In the genomic region with DNA sequence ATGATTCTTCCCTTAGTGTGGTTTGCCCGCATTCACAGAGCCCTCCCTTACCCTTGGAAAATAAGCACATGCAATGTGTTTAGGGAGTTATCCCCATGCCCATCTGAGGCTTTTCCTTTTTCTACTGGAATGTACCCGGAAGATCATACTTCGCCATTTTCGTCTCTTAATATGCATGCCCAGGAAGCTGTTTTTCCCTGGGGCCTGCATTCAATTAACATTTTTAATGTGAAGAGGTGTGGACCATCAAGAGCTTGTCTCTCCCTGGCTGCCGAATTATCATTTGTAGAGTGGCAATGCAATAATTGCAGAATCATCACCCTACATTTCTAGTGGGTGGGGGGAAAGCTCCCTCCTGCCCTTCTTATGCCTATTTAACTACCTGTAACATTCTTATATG, we compare ENCODE assay signal across 2 cellular contexts.
TF ChIP-seq lines count a peak whose summit lies in the region.

No MANE protein-coding gene starts in this region.

TF ChIP-seq in GM23338, 12 proteins besides CTCF, POLR2A, EP300 and RAD21 (continues in another document):
- no peak for TF ChIP-seq STAT1 (IDR thresholded peaks at IDR 0.05; ENCODE audit: unreplicated experiment)
- TF ChIP-seq POLR2AphosphoS5 (IDR thresholded peaks at IDR 0.05; ENCODE audit: low read depth): no peak
- TF ChIP-seq, protein P1, sequence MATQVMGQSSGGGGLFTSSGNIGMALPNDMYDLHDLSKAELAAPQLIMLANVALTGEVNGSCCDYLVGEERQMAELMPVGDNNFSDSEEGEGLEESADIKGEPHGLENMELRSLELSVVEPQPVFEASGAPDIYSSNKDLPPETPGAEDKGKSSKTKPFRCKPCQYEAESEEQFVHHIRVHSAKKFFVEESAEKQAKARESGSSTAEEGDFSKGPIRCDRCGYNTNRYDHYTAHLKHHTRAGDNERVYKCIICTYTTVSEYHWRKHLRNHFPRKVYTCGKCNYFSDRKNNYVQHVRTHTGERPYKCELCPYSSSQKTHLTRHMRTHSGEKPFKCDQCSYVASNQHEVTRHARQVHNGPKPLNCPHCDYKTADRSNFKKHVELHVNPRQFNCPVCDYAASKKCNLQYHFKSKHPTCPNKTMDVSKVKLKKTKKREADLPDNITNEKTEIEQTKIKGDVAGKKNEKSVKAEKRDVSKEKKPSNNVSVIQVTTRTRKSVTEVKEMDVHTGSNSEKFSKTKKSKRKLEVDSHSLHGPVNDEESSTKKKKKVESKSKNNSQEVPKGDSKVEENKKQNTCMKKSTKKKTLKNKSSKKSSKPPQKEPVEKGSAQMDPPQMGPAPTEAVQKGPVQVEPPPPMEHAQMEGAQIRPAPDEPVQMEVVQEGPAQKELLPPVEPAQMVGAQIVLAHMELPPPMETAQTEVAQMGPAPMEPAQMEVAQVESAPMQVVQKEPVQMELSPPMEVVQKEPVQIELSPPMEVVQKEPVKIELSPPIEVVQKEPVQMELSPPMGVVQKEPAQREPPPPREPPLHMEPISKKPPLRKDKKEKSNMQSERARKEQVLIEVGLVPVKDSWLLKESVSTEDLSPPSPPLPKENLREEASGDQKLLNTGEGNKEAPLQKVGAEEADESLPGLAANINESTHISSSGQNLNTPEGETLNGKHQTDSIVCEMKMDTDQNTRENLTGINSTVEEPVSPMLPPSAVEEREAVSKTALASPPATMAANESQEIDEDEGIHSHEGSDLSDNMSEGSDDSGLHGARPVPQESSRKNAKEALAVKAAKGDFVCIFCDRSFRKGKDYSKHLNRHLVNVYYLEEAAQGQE (IDR thresholded peaks at IDR 0.05; ENCODE audit: unreplicated experiment): no peak
- TF ChIP-seq, protein P2, sequence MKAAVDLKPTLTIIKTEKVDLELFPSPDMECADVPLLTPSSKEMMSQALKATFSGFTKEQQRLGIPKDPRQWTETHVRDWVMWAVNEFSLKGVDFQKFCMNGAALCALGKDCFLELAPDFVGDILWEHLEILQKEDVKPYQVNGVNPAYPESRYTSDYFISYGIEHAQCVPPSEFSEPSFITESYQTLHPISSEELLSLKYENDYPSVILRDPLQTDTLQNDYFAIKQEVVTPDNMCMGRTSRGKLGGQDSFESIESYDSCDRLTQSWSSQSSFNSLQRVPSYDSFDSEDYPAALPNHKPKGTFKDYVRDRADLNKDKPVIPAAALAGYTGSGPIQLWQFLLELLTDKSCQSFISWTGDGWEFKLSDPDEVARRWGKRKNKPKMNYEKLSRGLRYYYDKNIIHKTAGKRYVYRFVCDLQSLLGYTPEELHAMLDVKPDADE (IDR thresholded peaks at IDR 0.05): no peak
- no peak for TF ChIP-seq JUNB (IDR thresholded peaks at IDR 0.05; ENCODE audit: unreplicated experiment)
- TF ChIP-seq EZH2phosphoT487 (IDR thresholded peaks at IDR 0.05; ENCODE audit: unreplicated experiment): no peak
- no peak for TF ChIP-seq EZH2 (IDR thresholded peaks at IDR 0.05; ENCODE audit: low read depth, unreplicated experiment)
- TF ChIP-seq ZNF331 (CRISPR knock-in tag; IDR thresholded peaks at IDR 0.05; ENCODE audit: low read depth): no peak
- no peak for TF ChIP-seq CREB1 (CRISPR knock-in tag; IDR thresholded peaks at IDR 0.05; ENCODE audit: low read depth)
- TF ChIP-seq, protein P3, sequence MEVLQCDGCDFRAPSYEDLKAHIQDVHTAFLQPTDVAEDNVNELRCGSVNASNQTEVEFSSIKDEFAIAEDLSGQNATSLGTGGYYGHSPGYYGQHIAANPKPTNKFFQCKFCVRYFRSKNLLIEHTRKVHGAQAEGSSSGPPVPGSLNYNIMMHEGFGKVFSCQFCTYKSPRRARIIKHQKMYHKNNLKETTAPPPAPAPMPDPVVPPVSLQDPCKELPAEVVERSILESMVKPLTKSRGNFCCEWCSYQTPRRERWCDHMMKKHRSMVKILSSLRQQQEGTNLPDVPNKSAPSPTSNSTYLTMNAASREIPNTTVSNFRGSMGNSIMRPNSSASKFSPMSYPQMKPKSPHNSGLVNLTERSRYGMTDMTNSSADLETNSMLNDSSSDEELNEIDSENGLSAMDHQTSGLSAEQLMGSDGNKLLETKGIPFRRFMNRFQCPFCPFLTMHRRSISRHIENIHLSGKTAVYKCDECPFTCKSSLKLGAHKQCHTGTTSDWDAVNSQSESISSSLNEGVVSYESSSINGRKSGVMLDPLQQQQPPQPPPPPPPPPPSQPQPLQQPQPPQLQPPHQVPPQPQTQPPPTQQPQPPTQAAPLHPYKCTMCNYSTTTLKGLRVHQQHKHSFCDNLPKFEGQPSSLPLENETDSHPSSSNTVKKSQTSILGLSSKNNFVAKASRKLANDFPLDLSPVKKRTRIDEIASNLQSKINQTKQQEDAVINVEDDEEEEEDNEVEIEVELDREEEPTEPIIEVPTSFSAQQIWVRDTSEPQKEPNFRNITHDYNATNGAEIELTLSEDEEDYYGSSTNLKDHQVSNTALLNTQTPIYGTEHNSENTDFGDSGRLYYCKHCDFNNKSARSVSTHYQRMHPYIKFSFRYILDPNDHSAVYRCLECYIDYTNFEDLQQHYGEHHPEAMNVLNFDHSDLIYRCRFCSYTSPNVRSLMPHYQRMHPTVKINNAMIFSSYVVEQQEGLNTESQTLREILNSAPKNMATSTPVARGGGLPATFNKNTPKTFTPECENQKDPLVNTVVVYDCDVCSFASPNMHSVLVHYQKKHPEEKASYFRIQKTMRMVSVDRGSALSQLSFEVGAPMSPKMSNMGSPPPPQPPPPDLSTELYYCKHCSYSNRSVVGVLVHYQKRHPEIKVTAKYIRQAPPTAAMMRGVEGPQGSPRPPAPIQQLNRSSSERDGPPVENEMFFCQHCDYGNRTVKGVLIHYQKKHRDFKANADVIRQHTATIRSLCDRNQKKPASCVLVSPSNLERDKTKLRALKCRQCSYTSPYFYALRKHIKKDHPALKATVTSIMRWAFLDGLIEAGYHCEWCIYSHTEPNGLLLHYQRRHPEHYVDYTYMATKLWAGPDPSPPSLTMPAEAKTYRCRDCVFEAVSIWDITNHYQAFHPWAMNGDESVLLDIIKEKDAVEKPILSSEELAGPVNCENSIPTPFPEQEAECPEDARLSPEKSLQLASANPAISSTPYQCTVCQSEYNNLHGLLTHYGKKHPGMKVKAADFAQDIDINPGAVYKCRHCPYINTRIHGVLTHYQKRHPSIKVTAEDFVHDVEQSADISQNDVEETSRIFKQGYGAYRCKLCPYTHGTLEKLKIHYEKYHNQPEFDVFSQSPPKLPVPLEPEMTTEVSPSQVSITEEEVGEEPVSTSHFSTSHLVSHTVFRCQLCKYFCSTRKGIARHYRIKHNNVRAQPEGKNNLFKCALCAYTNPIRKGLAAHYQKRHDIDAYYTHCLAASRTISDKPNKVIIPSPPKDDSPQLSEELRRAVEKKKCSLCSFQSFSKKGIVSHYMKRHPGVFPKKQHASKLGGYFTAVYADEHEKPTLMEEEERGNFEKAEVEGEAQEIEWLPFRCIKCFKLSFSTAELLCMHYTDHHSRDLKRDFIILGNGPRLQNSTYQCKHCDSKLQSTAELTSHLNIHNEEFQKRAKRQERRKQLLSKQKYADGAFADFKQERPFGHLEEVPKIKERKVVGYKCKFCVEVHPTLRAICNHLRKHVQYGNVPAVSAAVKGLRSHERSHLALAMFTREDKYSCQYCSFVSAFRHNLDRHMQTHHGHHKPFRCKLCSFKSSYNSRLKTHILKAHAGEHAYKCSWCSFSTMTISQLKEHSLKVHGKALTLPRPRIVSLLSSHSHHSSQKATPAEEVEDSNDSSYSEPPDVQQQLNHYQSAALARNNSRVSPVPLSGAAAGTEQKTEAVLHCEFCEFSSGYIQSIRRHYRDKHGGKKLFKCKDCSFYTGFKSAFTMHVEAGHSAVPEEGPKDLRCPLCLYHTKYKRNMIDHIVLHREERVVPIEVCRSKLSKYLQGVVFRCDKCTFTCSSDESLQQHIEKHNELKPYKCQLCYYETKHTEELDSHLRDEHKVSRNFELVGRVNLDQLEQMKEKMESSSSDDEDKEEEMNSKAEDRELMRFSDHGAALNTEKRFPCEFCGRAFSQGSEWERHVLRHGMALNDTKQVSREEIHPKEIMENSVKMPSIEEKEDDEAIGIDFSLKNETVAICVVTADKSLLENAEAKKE (CRISPR knock-in tag; IDR thresholded peaks at IDR 0.05): no peak

TF ChIP-seq in H1, 55 proteins besides CTCF, POLR2A, EP300 and RAD21:
- TF ChIP-seq KDM4A (IDR thresholded peaks at IDR 0.05; ENCODE audit: low read depth, low read length, severe bottlenecking) (no peak), GABPA (IDR thresholded peaks at IDR 0.05; ENCODE audit: borderline replicate concordance, insufficient read depth, low read length) (no peak), RNF2 (IDR thresholded peaks at IDR 0.05; ENCODE audit: borderline replicate concordance, low read depth, low read length, missing control alignments, poor library complexity, severe bottlenecking) (no peak), CBX8 (IDR thresholded peaks at IDR 0.05; ENCODE audit: borderline replicate concordance, low read depth, low read length) (no peak), BCL11A (IDR thresholded peaks at IDR 0.05; ENCODE audit: low read depth in 2 of 2, low read length in 2 of 2) (no peak), HDAC6 (IDR thresholded peaks at IDR 0.05; ENCODE audit: low read depth, low read length) (no peak), EZH2 (IDR thresholded peaks at IDR 0.05; ENCODE audit: low read depth, low read length, severe bottlenecking) (no peak), JUND (IDR thresholded peaks at IDR 0.05; ENCODE audit: low read length) (no peak), SAP30 (IDR thresholded peaks at IDR 0.05; ENCODE audit: insufficient read depth, insufficient replicate concordance, low read length) (no peak), CEBPB (IDR thresholded peaks at IDR 0.05; ENCODE audit: low read depth, low read length) (no peak), CREB1 (IDR thresholded peaks at IDR 0.05) (no peak), POLR2AphosphoS5 (IDR thresholded peaks at IDR 0.05; ENCODE audit: low read depth, low read length) (no peak), SIN3A (conservative IDR thresholded peaks at IDR 0.05 in 1 of 2, IDR thresholded peaks at IDR 0.05 in 1 of 2; ENCODE audit: low read depth in 1 of 2, low read length in 2 of 2) (no peak), SRF (IDR thresholded peaks at IDR 0.05; ENCODE audit: low read depth, low read length) (no peak)
- TF ChIP-seq, protein P4, sequence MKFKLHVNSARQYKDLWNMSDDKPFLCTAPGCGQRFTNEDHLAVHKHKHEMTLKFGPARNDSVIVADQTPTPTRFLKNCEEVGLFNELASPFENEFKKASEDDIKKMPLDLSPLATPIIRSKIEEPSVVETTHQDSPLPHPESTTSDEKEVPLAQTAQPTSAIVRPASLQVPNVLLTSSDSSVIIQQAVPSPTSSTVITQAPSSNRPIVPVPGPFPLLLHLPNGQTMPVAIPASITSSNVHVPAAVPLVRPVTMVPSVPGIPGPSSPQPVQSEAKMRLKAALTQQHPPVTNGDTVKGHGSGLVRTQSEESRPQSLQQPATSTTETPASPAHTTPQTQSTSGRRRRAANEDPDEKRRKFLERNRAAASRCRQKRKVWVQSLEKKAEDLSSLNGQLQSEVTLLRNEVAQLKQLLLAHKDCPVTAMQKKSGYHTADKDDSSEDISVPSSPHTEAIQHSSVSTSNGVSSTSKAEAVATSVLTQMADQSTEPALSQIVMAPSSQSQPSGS (IDR thresholded peaks at IDR 0.05; ENCODE audit: low read length): no peak
- TF ChIP-seq, protein P5, sequence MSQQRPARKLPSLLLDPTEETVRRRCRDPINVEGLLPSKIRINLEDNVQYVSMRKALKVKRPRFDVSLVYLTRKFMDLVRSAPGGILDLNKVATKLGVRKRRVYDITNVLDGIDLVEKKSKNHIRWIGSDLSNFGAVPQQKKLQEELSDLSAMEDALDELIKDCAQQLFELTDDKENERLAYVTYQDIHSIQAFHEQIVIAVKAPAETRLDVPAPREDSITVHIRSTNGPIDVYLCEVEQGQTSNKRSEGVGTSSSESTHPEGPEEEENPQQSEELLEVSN (IDR thresholded peaks at IDR 0.05): no peak
